8 cellular contexts compared by ENCODE assay signal in the genomic region with DNA sequence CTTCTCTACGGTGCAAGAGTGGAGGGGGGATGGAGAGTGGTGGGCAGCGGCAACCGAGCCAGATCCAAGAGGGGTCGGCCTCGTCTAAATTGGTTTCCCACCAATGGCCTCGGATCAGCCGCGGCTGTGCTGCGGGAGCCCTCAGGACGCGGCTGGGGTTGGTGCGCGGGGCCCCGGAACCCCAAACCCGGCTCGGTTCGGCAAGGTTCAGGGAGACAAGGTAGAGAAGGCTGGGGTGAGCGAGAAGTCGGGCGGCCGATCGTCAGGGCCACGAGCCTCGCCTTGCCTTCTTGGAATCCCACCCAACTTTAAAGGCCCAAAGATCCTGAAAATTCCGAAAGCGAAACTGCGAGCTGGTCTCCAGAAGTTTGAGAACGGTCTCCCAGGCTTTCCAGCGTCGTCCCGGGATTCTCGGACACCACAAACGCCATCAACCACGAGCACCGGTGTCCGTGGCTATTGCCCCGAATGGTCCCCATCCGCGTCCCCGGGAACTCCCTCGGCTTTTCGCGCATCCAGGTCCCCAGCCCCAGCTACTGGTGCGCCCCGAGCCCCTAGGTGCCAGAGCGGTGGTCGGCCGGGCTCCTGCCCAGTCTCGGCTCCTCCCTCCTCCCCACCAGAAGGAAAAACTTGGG. TPM values are rescaled to one million over a fixed set of nuclear protein-coding genes. Genes with fewer than 3 reads are reported as not detected.
A peak's percentile ranks its signal among the peaks of the same experiment; 100 is the strongest.
DNase-seq lines count a peak whose midpoint lies in the region; ATAC-seq and TF ChIP-seq lines count a peak whose summit lies in the region.

No MANE protein-coding gene starts in this region.

- peak overlapping the region; percentile 86 for H3K9ac ChIP-seq in ES-I3 (ENCODE audit: low read depth, low read length)

- peak overlapping the region; percentile 81 for H3K27ac ChIP-seq in psoas muscle

- H3K27ac Mint-ChIP-seq in activated T-cell treated with anti-CD3 and anti-CD28 coated beads, Interleukin-2, amount 50 U/mL, for 24 hours, result peak overlapping the region; percentile 90

- peaks cover 11% of the 10 kb centered on the region for H3K27me3 Mint-ChIP-seq in activated T-cell treated with anti-CD3 and anti-CD28 coated beads, Interleukin-2, amount 50 U/mL, for 24 hours

- H3K4me1 Mint-ChIP-seq in activated T-cell treated with anti-CD3 and anti-CD28 coated beads, Interleukin-2, amount 50 U/mL, for 24 hours (ENCODE audit: low read depth), result peaks cover 70% of the 10 kb centered on the region

- DNase-seq in activated T-cell treated with anti-CD3 and anti-CD28 coated beads, Interleukin-2, amount 50 U/mL, for 24 hours, result peak; percentile 44
- no peak for DNase-seq in foreskin fibroblast
- DNase-seq in psoas muscle, result peak; percentile 15 to 55
- no peak for DNase-seq in T1000 (lab: John Stamatoyannopoulos, UW)

- ATAC-seq in psoas muscle, result no peak
- ATAC-seq in esophagus mucosa, result no peak
- ATAC-seq in GM19035 (IDR thresholded peaks at IDR 0.05; ENCODE audit: unreplicated experiment), result no peak
- ATAC-seq in HG03159 (IDR thresholded peaks at IDR 0.05; ENCODE audit: unreplicated experiment), result no peak

- H3K4me3 ChIP-seq in foreskin fibroblast (ENCODE audit: low read depth in 1 of 2, low read length in 2 of 2) (peak overlapping the region; percentile 17 to 66), psoas muscle (peak overlapping the region; percentile 77)

- intact Hi-C loops in psoas muscle (cut with DNase I), result loop anchor here (2.0 to 5.0 kb wide), 2 partner anchors 145 to 147 kb away; no protein-coding TSS in a partner anchor

- peaks cover 0 to 5% (median 2%) of the 10 kb centered on the region in 3 donors for H3K27me3 ChIP-seq in psoas muscle (ENCODE audit: insufficient read depth in 3 of 3, low read length in 2 of 3)

- peak overlapping the region; percentile 95 for H3K4me3 Mint-ChIP-seq in activated T-cell treated with anti-CD3 and anti-CD28 coated beads, Interleukin-2, amount 50 U/mL, for 24 hours

- H3K9me3 ChIP-seq in ES-I3 (ENCODE audit: control insufficient read depth, insufficient read depth, low read length) (no peaks in the 10 kb centered on the region), psoas muscle (no peaks in the 10 kb centered on the region)

- H3K9me3 Mint-ChIP-seq in activated T-cell treated with anti-CD3 and anti-CD28 coated beads, Interleukin-2, amount 50 U/mL, for 24 hours, result no peaks in the 10 kb centered on the region

- TF ChIP-seq CTCF in foreskin fibroblast (IDR thresholded peaks at IDR 0.05; ENCODE audit: low read depth, low read length), result no peak
- no peak for TF ChIP-seq CTCF in psoas muscle (IDR thresholded peaks at IDR 0.05)

- no peaks in the 10 kb centered on the region; the same call in 1 of the 2 replicates for H3K4me1 ChIP-seq in ES-I3 (ENCODE audit: insufficient read depth, low read length)
- peaks cover 28% of the 10 kb centered on the region for H3K4me1 ChIP-seq in psoas muscle

- no peaks in the 10 kb centered on the region for H3K36me3 ChIP-seq in ES-I3 (ENCODE audit: insufficient read depth, low read length)
- no peaks in the 10 kb centered on the region for H3K36me3 ChIP-seq in psoas muscle (ENCODE audit: insufficient read depth in 1 of 2, low read depth in 1 of 2)

- peaks cover 56% of the 10 kb centered on the region for H3K36me3 Mint-ChIP-seq in activated T-cell treated with anti-CD3 and anti-CD28 coated beads, Interleukin-2, amount 50 U/mL, for 24 hours (ENCODE audit: low read depth)

- WGBS in psoas muscle, 3 donors, result 34 to 42% (median 35%) methylated on average over 49 of the region's 49 CpGs

RNA-seq across cellular contexts. Expression of gene SFMBT2, which starts 3.3 kb away (rescaled TPM):
- total RNA-seq in psoas muscle (1 to 10 TPM; 3.0 to 8.2 (median 5.0) TPM), esophagus mucosa (1.3 TPM)
- polyA plus RNA-seq in psoas muscle, result under 1 TPM; 0.53 to 0.87 (median 0.59) TPM

Comparison
In these comparisons a context has a peak if more than half of its experiments do, and no peak if none do; other contexts are left out.
1. DNase-seq: peak in activated T-cell treated with anti-CD3 and anti-CD28 coated beads, Interleukin-2, amount 50 U/mL, for 24 hours (single experiment) and psoas muscle (2 of 2); none in foreskin fibroblast (0 of 2) and T1000 (single experiment).